ENCODE assay signal across 24 cellular contexts in the genomic region with DNA sequence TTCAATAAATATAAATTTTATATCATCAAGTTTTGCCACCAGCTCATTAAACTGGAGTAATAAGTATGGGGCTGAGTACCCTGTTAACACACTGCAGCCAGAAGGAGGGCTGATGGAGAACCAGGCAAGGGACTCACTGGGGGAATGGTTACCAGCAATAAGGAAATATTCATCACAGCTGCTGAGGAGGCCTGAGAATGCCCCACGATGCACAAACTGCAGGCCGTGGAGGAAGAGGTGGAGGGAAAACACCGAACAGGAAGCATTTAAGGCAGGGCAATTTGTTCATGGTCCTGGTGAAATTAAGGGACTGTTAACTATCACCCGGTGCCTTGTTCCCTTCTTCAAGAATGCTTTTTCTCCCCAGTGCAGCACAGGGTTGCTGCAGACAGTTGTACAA.
DNase-seq lines count a peak whose midpoint lies in the region; ATAC-seq, FAIRE-seq and TF ChIP-seq lines count a peak whose summit lies in the region.
"Had no signal": no experiment of that assay in that cellular context is flagged by ENCODE, and none has a peak within 500 bp of the region (broad histone marks: within the 10 kb centered on the region; RNA-seq: fewer than 3 reads in every experiment).

No MANE protein-coding gene starts in this region.

- no peak for FAIRE-seq in H1 (lab: Jason Lieb, UNC)
- FAIRE-seq: A204.1, GM12878, GM19239, HepG2 had no signal

- TF ChIP-seq EP300 in H1 (IDR thresholded peaks at IDR 0.05; ENCODE audit: borderline replicate concordance in 1 of 2, low read depth in 2 of 2, low read length in 2 of 2), result no peak

- no peak overlapping the region for H3K4me2 ChIP-seq in H1 (ENCODE audit: insufficient read depth in 1 of 2, low read depth in 2 of 2, low read length in 2 of 2)
- H3K4me2 ChIP-seq in osteoblast (ENCODE audit: insufficient read depth, low read length), result no peak overlapping the region

- CTCF ChIA-PET in H1 (lab: Charles Lee; ENCODE audit: partially characterized antibody) (interaction anchor here (1.9 to 2.5 kb wide), 4 partner anchors 11 to 62 kb away, joined by 5 to 8 read pairs (median 7); no protein-coding TSS in a partner anchor), WTC11 (lab: Charles Lee) (interaction anchor here (1.3 to 2.3 kb wide), 3 partner anchors 11 to 331 kb away, joined by 4 to 6 read pairs (median 6); no protein-coding TSS in a partner anchor)

- no peak overlapping the region; the same call in 1 of the 2 replicates for H2AK5ac ChIP-seq in H1 (ENCODE audit: low read depth, low read length)

- H3K23ac ChIP-seq in H1 (ENCODE audit: insufficient read length), result no peak overlapping the region

- no peaks in the 10 kb centered on the region for H3K9me3 Mint-ChIP-seq in activated naive CD8-positive, alpha-beta T cell treated with anti-CD3 and anti-CD28 coated beads for 36 hours
- H3K9me3 Mint-ChIP-seq in WTC11, result peaks cover 8% of the 10 kb centered on the region

- H3K27ac ChIP-seq in H1 (ENCODE audit: low read depth, low read length) (no peak overlapping the region), osteoblast (ENCODE audit: low read depth, low read length) (no peak overlapping the region)
- H3K27ac ChIP-seq: GM23248 had no signal

- peaks cover 19% of the 10 kb centered on the region for H3K27me3 Mint-ChIP-seq in activated naive CD8-positive, alpha-beta T cell treated with anti-CD3 and anti-CD28 coated beads for 36 hours
- H3K27me3 Mint-ChIP-seq in WTC11 (ENCODE audit: low read depth), result no peaks in the 10 kb centered on the region
- H3K27me3 Mint-ChIP-seq: CD4-positive, CD25-positive, alpha-beta regulatory T cell; IgD-negative memory B cell had no signal

- H3K4me1 Mint-ChIP-seq in activated naive CD8-positive, alpha-beta T cell treated with anti-CD3 and anti-CD28 coated beads for 36 hours, result peaks cover 3% of the 10 kb centered on the region
- peaks cover 26% of the 10 kb centered on the region for H3K4me1 Mint-ChIP-seq in WTC11
- H3K4me1 Mint-ChIP-seq: CD4-positive, CD25-positive, alpha-beta regulatory T cell; CD8-positive, alpha-beta memory T cell; IgD-negative memory B cell had no signal

- H3K27ac Mint-ChIP-seq in activated naive CD8-positive, alpha-beta T cell treated with anti-CD3 and anti-CD28 coated beads for 36 hours, result no peak overlapping the region
- H3K27ac Mint-ChIP-seq in WTC11, result no peak overlapping the region
- H3K27ac Mint-ChIP-seq: CD4-positive, CD25-positive, alpha-beta regulatory T cell; CD8-positive, alpha-beta memory T cell had no signal

- POLR2A ChIA-PET in H1 (lab: Charles Lee; ENCODE audit: partially characterized antibody), result no interaction called here
- POLR2A ChIA-PET in WTC11 (lab: Charles Lee), result no interaction called here

- H3K4me3 ChIP-seq in H1 (ENCODE audit: extremely low read depth in 1 of 4, insufficient read depth in 2 of 4, low read depth in 3 of 4, low read length in 4 of 4) (no peak overlapping the region), osteoblast (ENCODE audit: insufficient read depth, low read length) (no peak overlapping the region)
- H3K4me3 ChIP-seq: GM12878, GM23248 had no signal

- no peak for ATAC-seq in WTC11
- no peak for ATAC-seq in GM21717 (IDR thresholded peaks at IDR 0.05; ENCODE audit: unreplicated experiment)
- no peak for ATAC-seq in HG03571 (IDR thresholded peaks at IDR 0.05; ENCODE audit: unreplicated experiment)
- ATAC-seq: GM12878, HepG2 had no signal

- no peak overlapping the region for H3K18ac ChIP-seq in H1 (ENCODE audit: extremely low read depth, low read length)

- no peak for TF ChIP-seq RAD21 in H1 (IDR thresholded peaks at IDR 0.05 in 1 of 2, conservative IDR thresholded peaks at IDR 0.05 in 1 of 2; ENCODE audit: low read depth in 2 of 2, low read length in 2 of 2)

- H4K20me1 ChIP-seq in H1 (replicated peaks in 1 of 2; ENCODE audit: control insufficient read depth in 1 of 2, insufficient read depth in 2 of 2, low read length in 2 of 2) (no peaks in the 10 kb centered on the region), osteoblast (ENCODE audit: insufficient read depth, low read length) (no peaks in the 10 kb centered on the region)

- no peak overlapping the region for H2BK12ac ChIP-seq in H1 (ENCODE audit: low read depth, low read length)

- no peak overlapping the region for H3K14ac ChIP-seq in H1 (ENCODE audit: insufficient read length)

- no peak overlapping the region for H2BK120ac ChIP-seq in H1 (replicated peaks; ENCODE audit: low read depth, low read length)

- H2AFZ ChIP-seq in H1 (ENCODE audit: low read length), result no peak overlapping the region
- H2AFZ ChIP-seq in osteoblast (ENCODE audit: low read length), result no peak overlapping the region
- H2AFZ ChIP-seq: GM23248 had no signal

- no peak overlapping the region for H3K4ac ChIP-seq in H1 (replicated peaks; ENCODE audit: insufficient read length, low read depth, low read length)

- H3K27me3 ChIP-seq in H1 (replicated peaks in 1 of 4; ENCODE audit: control insufficient read depth in 3 of 4, extremely low read depth in 1 of 4, insufficient read depth in 3 of 4, low read length in 3 of 4), result no peaks in the 10 kb centered on the region
- H3K27me3 ChIP-seq in osteoblast (ENCODE audit: insufficient read depth, low read length), result no peaks in the 10 kb centered on the region
- H3K27me3 ChIP-seq: BE2C had no signal

- H2BK5ac ChIP-seq in H1 (ENCODE audit: low read depth, low read length), result peak overlapping the region; percentile 18; the same call in 1 of the 2 replicates

- WGBS in H1 (ENCODE audit: extremely low coverage in 1 of 2, insufficient coverage in 1 of 2, insufficient read length in 1 of 2, insufficient replicate concordance in 2 of 2, low coverage in 1 of 2, low lambda C conversion rate in 2 of 2, missing lambda C conversion rate in 1 of 2), 2 experiments, result 80% methylated on average over 4 of the region's 4 CpGs; no CpG with 5 or more reads in 1 of the 2 experiments

- no peak overlapping the region for H3K4me3 Mint-ChIP-seq in activated naive CD8-positive, alpha-beta T cell treated with anti-CD3 and anti-CD28 coated beads for 36 hours
- no peak overlapping the region for H3K4me3 Mint-ChIP-seq in WTC11
- H3K4me3 Mint-ChIP-seq: CD4-positive, CD25-positive, alpha-beta regulatory T cell; CD8-positive, alpha-beta memory T cell; IgD-negative memory B cell had no signal

- H3K36me3 Mint-ChIP-seq in activated naive CD8-positive, alpha-beta T cell treated with anti-CD3 and anti-CD28 coated beads for 36 hours, result no peaks in the 10 kb centered on the region
- H3K36me3 Mint-ChIP-seq in WTC11, result peaks cover 10% of the 10 kb centered on the region
- H3K36me3 Mint-ChIP-seq: CD4-positive, CD25-positive, alpha-beta regulatory T cell; CD8-positive, alpha-beta memory T cell had no signal

- no peak for TF ChIP-seq CTCF in H1 (IDR thresholded peaks at IDR 0.05; ENCODE audit: control extremely low read depth in 1 of 3, insufficient read depth in 1 of 3, low read depth in 1 of 3, low read length in 3 of 3)
- no peak for TF ChIP-seq CTCF in osteoblast (IDR thresholded peaks at IDR 0.05; ENCODE audit: extremely low read depth, low read depth, low read length)
- no peak for TF ChIP-seq CTCF in WTC11 (IDR thresholded peaks at IDR 0.05)

- no peak overlapping the region for H4K91ac ChIP-seq in H1 (replicated peaks; ENCODE audit: insufficient read length, low read length)

- no peak overlapping the region for H3K56ac ChIP-seq in H1 (replicated peaks; ENCODE audit: insufficient read length, low read depth, low read length)

- no peaks in the 10 kb centered on the region for H3K36me3 ChIP-seq in H1 (ENCODE audit: control insufficient read depth in 2 of 4, insufficient read depth in 4 of 4, low read length in 3 of 4)
- H3K36me3 ChIP-seq in osteoblast (ENCODE audit: insufficient read depth, low read length), result no peaks in the 10 kb centered on the region
- H3K36me3 ChIP-seq: BE2C had no signal

- DNase-seq in NCI-H1092 treated with DMSO at 0.1 percent for 48 hours (lab: John Stamatoyannopoulos, UW), result peak; percentile 52
- no peak for DNase-seq in H1 (ENCODE audit: low read depth in 1 of 2, low spot score in 2 of 2)
- peak; percentile 31 for DNase-seq in osteoblast (ENCODE audit: insufficient read length, low spot score, missing footprints)
- DNase-seq in activated naive CD8-positive, alpha-beta T cell treated with anti-CD3 and anti-CD28 coated beads for 36 hours, result no peak
- DNase-seq in WTC11 (ENCODE audit: low spot score), result no peak
- DNase-seq: ACHN; BE2C; C1 segment of cervical spinal cord; CD4-positive, CD25-positive, alpha-beta regulatory T cell; CD8-positive, alpha-beta memory T cell; COR-L47; DMS 273 treated with DMSO at 0.1 percent for 48 hours; DMS53; DND-41; EL; GM23248; H7 had no signal

- H3K9ac ChIP-seq in H1 (replicated peaks in 1 of 4; ENCODE audit: extremely low read depth in 1 of 4, low read depth in 3 of 4, low read length in 3 of 4), result no peak overlapping the region
- H3K9ac ChIP-seq: GM23248 had no signal

- H4K5ac ChIP-seq in H1 (ENCODE audit: insufficient read length, low read depth, low read length), result no peak overlapping the region

- peaks cover 0 to 4% (median 0%) of the 10 kb centered on the region in 4 experiments; a peak in 2 of 7 replicates for H3K4me1 ChIP-seq in H1 (replicated peaks in 1 of 4; ENCODE audit: control insufficient read depth in 3 of 4, insufficient read depth in 4 of 4, low read length in 3 of 4)
- H3K4me1 ChIP-seq in osteoblast (ENCODE audit: insufficient read depth, low read length), result no peaks in the 10 kb centered on the region
- H3K4me1 ChIP-seq: BE2C had no signal

- TF ChIP-seq POLR2A in H1 (IDR thresholded peaks at IDR 0.05; ENCODE audit: control extremely low read depth in 1 of 2, low read depth in 2 of 2, low read length in 2 of 2), result no peak

- 0 out of 2 replicates have a peak overlapping the region, but pooled peaks have one; percentile 40 for H2BK20ac ChIP-seq in H1 (ENCODE audit: low read length)

- no peaks in the 10 kb centered on the region for H3K23me2 ChIP-seq in H1 (ENCODE audit: low read depth, low read length)

- no peak overlapping the region for H2BK15ac ChIP-seq in H1 (ENCODE audit: low read length)

- H3K79me2 ChIP-seq in H1 (ENCODE audit: control insufficient read depth in 1 of 2, insufficient read depth in 2 of 2, low read length in 2 of 2) (no peaks in the 10 kb centered on the region), osteoblast (ENCODE audit: insufficient read depth, low read length) (no peaks in the 10 kb centered on the region)

- H3K9me3 ChIP-seq in H1 (ENCODE audit: insufficient read depth in 2 of 2, low read depth in 1 of 2, low read length in 1 of 2) (peaks cover 0 to 3% of the 10 kb centered on the region in 2 experiments; a peak in 1 of 4 replicates), osteoblast (ENCODE audit: low read depth, low read length) (no peaks in the 10 kb centered on the region)

- H4K8ac ChIP-seq in H1 (ENCODE audit: extremely low read depth, insufficient read depth, low read length), result no peak overlapping the region

- H3K79me1 ChIP-seq in H1 (ENCODE audit: low read depth, low read length), result no peaks in the 10 kb centered on the region

TF ChIP-seq in H1, 55 proteins besides CTCF, POLR2A, EP300 and RAD21 (continues in another document):
- TF ChIP-seq POU5F1 (IDR thresholded peaks at IDR 0.05; ENCODE audit: low read depth, low read length) (no peak), SP4 (IDR thresholded peaks at IDR 0.05; ENCODE audit: low read length) (no peak)

Comparison
In these comparisons a context has a peak if more than half of its experiments do, and no peak if none do; other contexts are left out.
1. DNase-seq: peak in NCI-H1092 treated with DMSO at 0.1 percent for 48 hours (single experiment) and osteoblast (single experiment); none in H1 (0 of 2), activated naive CD8-positive, alpha-beta T cell treated with anti-CD3 and anti-CD28 coated beads for 36 hours (single experiment) and WTC11 (single experiment).